23 cellular contexts compared by ENCODE assay signal in genomic region chr13:27654816-27655215, GRCh38. TPM values are rescaled to one million over a fixed set of nuclear protein-coding genes. Genes with fewer than 3 reads are reported as not detected.
A peak's percentile ranks its signal among the peaks of the same experiment; 100 is the strongest.
DNase-seq lines count a peak whose midpoint lies in the region; ATAC-seq, FAIRE-seq and TF ChIP-seq lines count a peak whose summit lies in the region.
"Had no signal": no experiment of that assay in that cellular context is flagged by ENCODE, and none has a peak within 500 bp of the region (broad histone marks: within the 10 kb centered on the region; RNA-seq: fewer than 3 reads in every experiment).

No MANE protein-coding gene starts in this region.

- H3K4me1 ChIP-seq in HepG2 (ENCODE audit: insufficient read depth, low read length): peaks cover 22% of the 10 kb centered on the region
- H3K4me1 ChIP-seq in right lobe of liver: peaks cover 0 to 4% (median 0%) of the 10 kb centered on the region in 4 donors
- H3K4me1 ChIP-seq: HAP-1 had no signal

- TF ChIP-seq POLR2A in HepG2 (IDR thresholded peaks at IDR 0.05; ENCODE audit: insufficient read depth in 1 of 2, low read depth in 2 of 2, low read length in 2 of 2) (no peak), right lobe of liver (IDR thresholded peaks at IDR 0.05) (no peak)

- peak; percentile 53 for DNase-seq in HepG2 (ENCODE audit: low spot score)
- DNase-seq in right lobe of liver: no peak
- peak; percentile 24 for DNase-seq in SK-MEL-5 (ENCODE audit: low read depth, low spot score)
- no peak for DNase-seq in NCI-H526 treated with DMSO at 0.1 percent for 48 hours (lab: John Stamatoyannopoulos, UW)
- DNase-seq: 8988T; ACHN; C1 segment of cervical spinal cord; Caco-2; CD8-positive, alpha-beta T cell; DMS 273 treated with DMSO at 0.1 percent for 48 hours; DMS79; EL; GDM1; GOT3; HFFc6 had no signal

- H3K9me3 ChIP-seq in HepG2 (ENCODE audit: low read length) (peaks cover 7% of the 10 kb centered on the region), right lobe of liver (no peaks in the 10 kb centered on the region)

- H2AFZ ChIP-seq in HepG2 (ENCODE audit: low read length): no peak overlapping the region

- TF ChIP-seq RAD21 in HepG2 (CRISPR knock-in tag; IDR thresholded peaks at IDR 0.05): no peak

- BruUV-seq in HepG2 (replicated peaks; lab: Mats Ljungman, UMichigan): no TSS peak

- ATAC-seq in HepG2 (peak; percentile 72), right lobe of liver (no peak), GM19328 (IDR thresholded peaks at IDR 0.05; ENCODE audit: unreplicated experiment) (no peak), HG02852 (IDR thresholded peaks at IDR 0.05; ENCODE audit: unreplicated experiment) (no peak)
- ATAC-seq: A549; CD8-positive, alpha-beta T cell; GM12878 had no signal

- no peaks in the 10 kb centered on the region for H3K79me2 ChIP-seq in HepG2 (ENCODE audit: insufficient read depth, low read length)

- in situ Hi-C loops in HepG2 (cut with HindIII; ENCODE audit: extremely low pct_ligation_motif_present, low pct_unique_long_range_greater_than_20kb): no loop called here
- in situ Hi-C loops in SK-MEL-5 (cut with HindIII; ENCODE audit: low pct_unique_long_range_greater_than_20kb, low sequenced_read_pairs): no loop called here

- TF ChIP-seq EP300 in HepG2 (IDR thresholded peaks at IDR 0.05; ENCODE audit: low read depth in 2 of 2, low read length in 2 of 2) (no peak), HepG2 (CRISPR knock-in tag; IDR thresholded peaks at IDR 0.05; ENCODE audit: borderline replicate concordance) (no peak)

- TF ChIP-seq CTCF in HepG2 (CRISPR knock-in tag; IDR thresholded peaks at IDR 0.05): no peak
- no peak for TF ChIP-seq CTCF in right lobe of liver (IDR thresholded peaks at IDR 0.05)

- CTCF ChIA-PET in HepG2 (lab: Yijun Ruan, JAX; ENCODE audit: low intra/inter-chr PET ratio, low total read pairs): no interaction called here

- H3K9ac ChIP-seq in HepG2 (ENCODE audit: insufficient read depth, low read depth, low read length): no peak overlapping the region

- H3K36me3 ChIP-seq in HepG2 (replicated peaks in 1 of 2; ENCODE audit: control insufficient read depth in 1 of 2, insufficient read depth in 2 of 2, low read length in 2 of 2) (peaks cover 5 to 12% of the 10 kb centered on the region in 2 experiments), right lobe of liver (peaks cover 0 to 8% (median 3%) of the 10 kb centered on the region in 4 donors)

- WGBS in HepG2 (ENCODE audit: low lambda C conversion rate): 38% methylated on average over 1 of the region's 1 CpG
- 89% methylated on average over 1 of the region's 1 CpG for WGBS in right lobe of liver (ENCODE audit: insufficient coverage, low coverage, low lambda C conversion rate, missing lambda C conversion rate)

- intact Hi-C loops in HepG2 (cut with micrococcal nuclease; ENCODE audit: unreplicated experiment) (no loop called here), right lobe of liver (cut with DNase I) (no loop called here)

- POLR2A ChIA-PET in HepG2 (lab: Yijun Ruan, JAX): no interaction called here

- H3K27ac ChIP-seq in HepG2 (ENCODE audit: extremely low read length, insufficient read depth, low read length): no peak overlapping the region
- no peak overlapping the region for H3K27ac ChIP-seq in right lobe of liver
- H3K27ac ChIP-seq: A549 had no signal

- H3K27me3 ChIP-seq in HepG2 (ENCODE audit: control insufficient read depth in 1 of 2, insufficient read depth in 2 of 2, low read length in 2 of 2) (no peaks in the 10 kb centered on the region), right lobe of liver (no peaks in the 10 kb centered on the region)

- FAIRE-seq in HepG2 (lab: Jason Lieb, UNC) (no peak), islet of Langerhans (lab: Jason Lieb, UNC) (peak; percentile 36)
- FAIRE-seq: A549, D721Med, GM12878, H54 had no signal

- no peak overlapping the region for H3K4me2 ChIP-seq in HepG2 (ENCODE audit: low read depth, low read length)
- H3K4me2 ChIP-seq: A549 had no signal

- H3K4me3 ChIP-seq in HepG2 (replicated peaks in 1 of 3; ENCODE audit: insufficient read depth in 1 of 3, low read depth in 2 of 3, low read length in 3 of 3) (no peak overlapping the region), right lobe of liver (no peak overlapping the region)
- H3K4me3 ChIP-seq: A549, GM12878, HAP-1 had no signal

- H4K20me1 ChIP-seq in HepG2 (ENCODE audit: insufficient read depth, low read length): no peaks in the 10 kb centered on the region

TF ChIP-seq in HepG2, 621 proteins besides CTCF, POLR2A, EP300 and RAD21 (continues in another document):
- TF ChIP-seq TFE3 (CRISPR knock-in tag; IDR thresholded peaks at IDR 0.05) (0 out of 2 replicates have a peak, but pooled peaks have one; percentile 26), CEBPG (CRISPR knock-in tag; IDR thresholded peaks at IDR 0.05) (peak; percentile 38), NCOR1 (IDR thresholded peaks at IDR 0.05; ENCODE audit: borderline replicate concordance, low read length) (peak; percentile 37; the same call in 1 of the 2 replicates), RARA (CRISPR knock-in tag; IDR thresholded peaks at IDR 0.05) (0 out of 2 replicates have a peak, but pooled peaks have one; percentile 14)

RNA-seq across cellular contexts. Expression of gene POLR1D, which starts 33.1 kb away (rescaled TPM):
- total RNA-seq in HepG2 (2016; rRNA removed; fragmentation: Illumina TruSeq; extraction: Trizol) (181 and 183 TPM in 2 replicates), right lobe of liver (10 to 100 TPM; 34.9 to 56.2 (median 46.6) TPM)
- 246 and 252 TPM in 2 replicates for total RNA-seq in HepG2 (2016; cell fraction: cytosol; rRNA removed; fragmentation: Illumina TruSeq; extraction: Trizol; ENCODE audit: low read depth)
- 190 and 194 TPM in 2 replicates for total RNA-seq in HepG2 (2016; cell fraction: insoluble cytoplasmic fraction; rRNA removed; fragmentation: Illumina TruSeq; extraction: Trizol)
- total RNA-seq in HepG2 (2016; cell fraction: membrane; rRNA removed; fragmentation: Illumina TruSeq; extraction: Trizol): 347 and 379 TPM in 2 replicates
- 101 and 102 TPM in 2 replicates for total RNA-seq in HepG2 (2016; cell fraction: nucleus; rRNA removed; fragmentation: Illumina TruSeq; extraction: Trizol)
- 406 and 490 TPM in 2 replicates for polyA plus RNA-seq in HepG2 (2011; rRNA removed)
- polyA plus RNA-seq in HepG2 (2011; cell fraction: cytosol; rRNA removed): 328 and 389 TPM in 2 replicates
- polyA plus RNA-seq in HepG2 (2011; cell fraction: nucleus; rRNA removed): 165 and 181 TPM in 2 replicates
- 441 and 562 TPM in 2 replicates for polyA plus RNA-seq in HepG2 (2012)
- 296 and 321 TPM in 2 replicates for polyA plus RNA-seq in HepG2 (2016; cell fraction: cytosol; fragmentation: Illumina TruSeq; extraction: Trizol; ENCODE audit: low read depth)
- polyA plus RNA-seq in HepG2 (2016; cell fraction: insoluble cytoplasmic fraction; fragmentation: Illumina TruSeq; extraction: Trizol; ENCODE audit: low read depth): 226 and 233 TPM in 2 replicates
- 377 and 388 TPM in 2 replicates for polyA plus RNA-seq in HepG2 (2016; cell fraction: membrane; fragmentation: Illumina TruSeq; extraction: Trizol; ENCODE audit: low read depth)
- polyA plus RNA-seq in HepG2 (2016; cell fraction: nucleus; fragmentation: Illumina TruSeq; extraction: Trizol; ENCODE audit: insufficient read depth, low read depth): 205 and 216 TPM in 2 replicates
- 26.6 and 51.6 TPM in 2 replicates for polyA minus RNA-seq in HepG2 (2011; rRNA and poly(A)+ RNA removed; ENCODE audit: low replicate concordance)
- polyA minus RNA-seq in HepG2 (2011; cell fraction: cytosol; rRNA and poly(A)+ RNA removed): 99.7 and 122 TPM in 2 replicates
- 54.1 and 77.7 TPM in 2 replicates for polyA minus RNA-seq in HepG2 (2011; cell fraction: nucleus; rRNA and poly(A)+ RNA removed)
- total RNA-seq in SK-MEL-5 (2014; rRNA removed; shearing (Covaris generic)): 205 and 213 TPM in 2 replicates
- polyA plus RNA-seq in SK-MEL-5 (2015; cell fraction: cytosol; rRNA removed): 164 and 172 TPM in 2 replicates
- 91.1 and 96.5 TPM in 2 replicates for polyA plus RNA-seq in SK-MEL-5 (2015; cell fraction: nucleus; rRNA removed)

RNA-seq across cellular contexts. Expression of gene LNX2, which starts 34.5 kb away (rescaled TPM):
- total RNA-seq in HepG2 (2016; rRNA removed; fragmentation: Illumina TruSeq; extraction: Trizol) (9.7 and 13.1 TPM in 2 replicates), right lobe of liver (10 to 100 TPM in 5 of 6 experiments, 1 to 10 TPM in 1; 9.5 to 28.3 (median 19.6) TPM)
- total RNA-seq in HepG2 (2016; cell fraction: cytosol; rRNA removed; fragmentation: Illumina TruSeq; extraction: Trizol; ENCODE audit: low read depth): 3.3 and 3.9 TPM in 2 replicates
- total RNA-seq in HepG2 (2016; cell fraction: insoluble cytoplasmic fraction; rRNA removed; fragmentation: Illumina TruSeq; extraction: Trizol): 9.5 and 13.3 TPM in 2 replicates
- total RNA-seq in HepG2 (2016; cell fraction: membrane; rRNA removed; fragmentation: Illumina TruSeq; extraction: Trizol): 4.9 and 5.9 TPM in 2 replicates
- 9.0 and 9.9 TPM in 2 replicates for total RNA-seq in HepG2 (2016; cell fraction: nucleus; rRNA removed; fragmentation: Illumina TruSeq; extraction: Trizol)
- 8.1 and 9.2 TPM in 2 replicates for polyA plus RNA-seq in HepG2 (2011; rRNA removed)
- polyA plus RNA-seq in HepG2 (2011; cell fraction: cytosol; rRNA removed): 5.4 and 6.7 TPM in 2 replicates
- polyA plus RNA-seq in HepG2 (2011; cell fraction: nucleus; rRNA removed): 4.8 and 5.3 TPM in 2 replicates
- 6.9 and 8.2 TPM in 2 replicates for polyA plus RNA-seq in HepG2 (2012)
- polyA plus RNA-seq in HepG2 (2016; cell fraction: cytosol; fragmentation: Illumina TruSeq; extraction: Trizol; ENCODE audit: low read depth): 0.50 and 0.63 TPM in 2 replicates
- 14.1 and 14.2 TPM in 2 replicates for polyA plus RNA-seq in HepG2 (2016; cell fraction: insoluble cytoplasmic fraction; fragmentation: Illumina TruSeq; extraction: Trizol; ENCODE audit: low read depth)
- polyA plus RNA-seq in HepG2 (2016; cell fraction: membrane; fragmentation: Illumina TruSeq; extraction: Trizol; ENCODE audit: low read depth): 2.3 and 3.1 TPM in 2 replicates
- polyA plus RNA-seq in HepG2 (2016; cell fraction: nucleus; fragmentation: Illumina TruSeq; extraction: Trizol; ENCODE audit: insufficient read depth, low read depth): 7.6 and 7.8 TPM in 2 replicates
- polyA minus RNA-seq in HepG2 (2011; rRNA and poly(A)+ RNA removed; ENCODE audit: low replicate concordance): 11.6 and 15.0 TPM in 2 replicates
- 12.0 and 13.0 TPM in 2 replicates for polyA minus RNA-seq in HepG2 (2011; cell fraction: cytosol; rRNA and poly(A)+ RNA removed)
- 24.6 and 26.7 TPM in 2 replicates for polyA minus RNA-seq in HepG2 (2011; cell fraction: nucleus; rRNA and poly(A)+ RNA removed)
- 13.4 and 14.8 TPM in 2 replicates for total RNA-seq in SK-MEL-5 (2014; rRNA removed; shearing (Covaris generic))
- polyA plus RNA-seq in SK-MEL-5 (2015; cell fraction: cytosol; rRNA removed): 12.1 and 17.0 TPM in 2 replicates
- polyA plus RNA-seq in SK-MEL-5 (2015; cell fraction: nucleus; rRNA removed): 5.8 and 6.1 TPM in 2 replicates

Comparison
In these comparisons a context has a peak if more than half of its experiments do, and no peak if none do; other contexts are left out.
1. DNase-seq: peak in HepG2 (single experiment) and SK-MEL-5 (single experiment); none in right lobe of liver (0 of 3) and NCI-H526 treated with DMSO at 0.1 percent for 48 hours (single experiment).